ENCODE assay signal across 18 cellular contexts in genomic region chr7:70659263-70659662, GRCh38.
DNase-seq lines count a peak whose midpoint lies in the region; ATAC-seq and TF ChIP-seq lines count a peak whose summit lies in the region.
"Had no signal": no experiment of that assay in that cellular context is flagged by ENCODE, and none has a peak within 500 bp of the region (broad histone marks: within the 10 kb centered on the region; RNA-seq: fewer than 3 reads in every experiment).

No MANE protein-coding gene starts in this region.

- H3K9me3 Mint-ChIP-seq in activated CD8-positive, alpha-beta memory T cell treated with anti-CD3 and anti-CD28 coated beads, Interleukin-2, amount 10 ng/mL, durations not matched to agents 7 days and 5 days (ENCODE audit: low read depth), result no peaks in the 10 kb centered on the region
- H3K9me3 Mint-ChIP-seq in activated CD4-positive, alpha-beta memory T cell treated with anti-CD3 and anti-CD28 coated beads, Interleukin-2, amount 10 ng/mL, durations not matched to agents 7 days and 5 days, result no peaks in the 10 kb centered on the region
- H3K9me3 Mint-ChIP-seq in immature natural killer cell, result no peaks in the 10 kb centered on the region
- no peaks in the 10 kb centered on the region for H3K9me3 Mint-ChIP-seq in stimulated activated naive CD8-positive, alpha-beta T cell treated with anti-CD3 and anti-CD28 coated beads, Interleukin-15, Interleukin-2, amounts not matched to agents 100 ng/mL and 50 ng/mL, for 24 hours

- TF ChIP-seq CTCF in testis (IDR thresholded peaks at IDR 0.05), result no peak

- H3K4me3 Mint-ChIP-seq in activated CD8-positive, alpha-beta memory T cell treated with anti-CD3 and anti-CD28 coated beads, Interleukin-2, amount 10 ng/mL, durations not matched to agents 7 days and 5 days, result no peak overlapping the region
- H3K4me3 Mint-ChIP-seq in activated CD4-positive, alpha-beta memory T cell treated with anti-CD3 and anti-CD28 coated beads, Interleukin-2, amount 10 ng/mL, durations not matched to agents 7 days and 5 days, result no peak overlapping the region
- peak overlapping the region; percentile 34 to 62 (median 51) for H3K4me3 Mint-ChIP-seq in immature natural killer cell
- no peak overlapping the region for H3K4me3 Mint-ChIP-seq in stimulated activated naive CD8-positive, alpha-beta T cell treated with anti-CD3 and anti-CD28 coated beads, Interleukin-15, Interleukin-2, amounts not matched to agents 100 ng/mL and 50 ng/mL, for 24 hours
- H3K4me3 Mint-ChIP-seq: CD14-positive monocyte had no signal

- H3K4me1 ChIP-seq in testis, result no peaks in the 10 kb centered on the region
- H3K4me1 ChIP-seq: A549 had no signal

- no peak overlapping the region for H3K27ac ChIP-seq in testis
- H3K27ac ChIP-seq: A549 had no signal

- peak overlapping the region; percentile 87 for H3K27ac Mint-ChIP-seq in activated CD8-positive, alpha-beta memory T cell treated with anti-CD3 and anti-CD28 coated beads, Interleukin-2, amount 10 ng/mL, durations not matched to agents 7 days and 5 days
- peak overlapping the region; percentile 9 for H3K27ac Mint-ChIP-seq in activated CD4-positive, alpha-beta memory T cell treated with anti-CD3 and anti-CD28 coated beads, Interleukin-2, amount 10 ng/mL, durations not matched to agents 7 days and 5 days
- peak overlapping the region; percentile 90 to 99 (median 95) for H3K27ac Mint-ChIP-seq in immature natural killer cell
- H3K27ac Mint-ChIP-seq in stimulated activated naive CD8-positive, alpha-beta T cell treated with anti-CD3 and anti-CD28 coated beads, Interleukin-15, Interleukin-2, amounts not matched to agents 100 ng/mL and 50 ng/mL, for 24 hours, result peak overlapping the region; percentile 56
- H3K27ac Mint-ChIP-seq: CD14-positive monocyte had no signal

- peaks cover 2% of the 10 kb centered on the region for H3K36me3 Mint-ChIP-seq in activated CD8-positive, alpha-beta memory T cell treated with anti-CD3 and anti-CD28 coated beads, Interleukin-2, amount 10 ng/mL, durations not matched to agents 7 days and 5 days
- no peaks in the 10 kb centered on the region for H3K36me3 Mint-ChIP-seq in activated CD4-positive, alpha-beta memory T cell treated with anti-CD3 and anti-CD28 coated beads, Interleukin-2, amount 10 ng/mL, durations not matched to agents 7 days and 5 days (ENCODE audit: low read depth)
- no peaks in the 10 kb centered on the region for H3K36me3 Mint-ChIP-seq in immature natural killer cell
- H3K36me3 Mint-ChIP-seq in stimulated activated naive CD8-positive, alpha-beta T cell treated with anti-CD3 and anti-CD28 coated beads, Interleukin-15, Interleukin-2, amounts not matched to agents 100 ng/mL and 50 ng/mL, for 24 hours (ENCODE audit: low read depth), result no peaks in the 10 kb centered on the region
- H3K36me3 Mint-ChIP-seq: CD14-positive monocyte had no signal

- ATAC-seq in activated CD8-positive, alpha-beta memory T cell treated with anti-CD3 and anti-CD28 coated beads, Interleukin-2, amount 10 ng/mL, durations not matched to agents 7 days and 5 days, result no peak
- ATAC-seq in GM18517 (IDR thresholded peaks at IDR 0.05; ENCODE audit: unreplicated experiment), result no peak
- ATAC-seq: A549, PC-3 had no signal

- CTCF ChIA-PET in activated CD8-positive, alpha-beta memory T cell treated with anti-CD3 and anti-CD28 coated beads, Interleukin-2, amount 10 ng/mL, durations not matched to agents 7 days and 5 days (lab: Charles Lee), result interaction anchor here (5.4 kb wide), 1 partner anchor 11 kb away, joined by 25 read pairs; no protein-coding TSS in a partner anchor
- CTCF ChIA-PET in activated CD4-positive, alpha-beta memory T cell treated with anti-CD3 and anti-CD28 coated beads, Interleukin-2, amount 10 ng/mL, durations not matched to agents 7 days and 5 days (lab: Charles Lee), result interaction anchor here (0.9 to 1.4 kb wide), 3 partner anchors 9 to 120 kb away, joined by 3 to 7 read pairs (median 3); no protein-coding TSS in a partner anchor

- no peaks in the 10 kb centered on the region for H3K27me3 Mint-ChIP-seq in activated CD8-positive, alpha-beta memory T cell treated with anti-CD3 and anti-CD28 coated beads, Interleukin-2, amount 10 ng/mL, durations not matched to agents 7 days and 5 days
- no peaks in the 10 kb centered on the region for H3K27me3 Mint-ChIP-seq in activated CD4-positive, alpha-beta memory T cell treated with anti-CD3 and anti-CD28 coated beads, Interleukin-2, amount 10 ng/mL, durations not matched to agents 7 days and 5 days
- H3K27me3 Mint-ChIP-seq in immature natural killer cell (ENCODE audit: low read depth in 3 of 3), result peaks cover 0 to 13% (median 3%) of the 10 kb centered on the region in 3 donors
- H3K27me3 Mint-ChIP-seq in stimulated activated naive CD8-positive, alpha-beta T cell treated with anti-CD3 and anti-CD28 coated beads, Interleukin-15, Interleukin-2, amounts not matched to agents 100 ng/mL and 50 ng/mL, for 24 hours, result no peaks in the 10 kb centered on the region

- no peaks in the 10 kb centered on the region for H3K36me3 ChIP-seq in testis (ENCODE audit: low read depth, missing control alignments)

- intact Hi-C loops in testis (cut with DNase I; ENCODE audit: low total_unique reads), result no loop called here

- H3K4me3 ChIP-seq in testis, result no peak overlapping the region
- H3K4me3 ChIP-seq: A549 had no signal

- no peaks in the 10 kb centered on the region for H3K9me3 ChIP-seq in testis
- H3K9me3 ChIP-seq: A549 had no signal

- H3K27me3 ChIP-seq in testis, result no peaks in the 10 kb centered on the region

- 98 to 99% methylated on average over 6 to 8 of the region's 8 CpGs for WGBS in testis, 2 donors

- no peak for TF ChIP-seq POLR2A in testis (IDR thresholded peaks at IDR 0.05)

- H3K4me1 Mint-ChIP-seq in activated CD8-positive, alpha-beta memory T cell treated with anti-CD3 and anti-CD28 coated beads, Interleukin-2, amount 10 ng/mL, durations not matched to agents 7 days and 5 days, result peaks cover 26% of the 10 kb centered on the region
- H3K4me1 Mint-ChIP-seq in activated CD4-positive, alpha-beta memory T cell treated with anti-CD3 and anti-CD28 coated beads, Interleukin-2, amount 10 ng/mL, durations not matched to agents 7 days and 5 days, result peaks cover 19% of the 10 kb centered on the region
- H3K4me1 Mint-ChIP-seq in immature natural killer cell, result peaks cover 58 to 65% of the 10 kb centered on the region in 2 donors
- H3K4me1 Mint-ChIP-seq in stimulated activated naive CD8-positive, alpha-beta T cell treated with anti-CD3 and anti-CD28 coated beads, Interleukin-15, Interleukin-2, amounts not matched to agents 100 ng/mL and 50 ng/mL, for 24 hours (ENCODE audit: low read depth), result peaks cover 25% of the 10 kb centered on the region
- H3K4me1 Mint-ChIP-seq: CD14-positive monocyte had no signal

- peak; percentile 46 for DNase-seq in activated CD8-positive, alpha-beta memory T cell treated with anti-CD3 and anti-CD28 coated beads, Interleukin-2, amount 10 ng/mL, durations not matched to agents 7 days and 5 days
- DNase-seq in activated CD8-positive, alpha-beta memory T cell treated with anti-CD3 and anti-CD28 coated beads for 24 hours, result no peak
- DNase-seq in activated CD4-positive, alpha-beta memory T cell treated with anti-CD3 and anti-CD28 coated beads, Interleukin-2, amount 10 ng/mL, durations not matched to agents 7 days and 5 days, result peak; percentile 24
- peak; percentile 35 to 51 (median 38) for DNase-seq in immature natural killer cell
- DNase-seq in testis, result no peak
- DNase-seq in effector CD8-positive, alpha-beta T cell (lab: John Stamatoyannopoulos, UW), result no peak
- DNase-seq: DMS79, KBM-7, NCI-H1092, NCI-H1694, NCI-H2107, NCI-H446 treated with DMSO at 0.1 percent for 48 hours, NCI-H748 treated with DMSO at 0.1 percent for 48 hours, PC-3 had no signal

- POLR2A ChIA-PET in activated CD4-positive, alpha-beta memory T cell treated with anti-CD3 and anti-CD28 coated beads, Interleukin-2, amount 10 ng/mL, durations not matched to agents 7 days and 5 days (lab: Charles Lee), result interaction anchor here (0.7 to 2.3 kb wide), 2 partner anchors 11 to 35 kb away, joined by 4 to 9 read pairs; no protein-coding TSS in a partner anchor

Comparison
In these comparisons a context has a peak if more than half of its experiments do, and no peak if none do; other contexts are left out.
1. DNase-seq: peak in activated CD8-positive, alpha-beta memory T cell treated with anti-CD3 and anti-CD28 coated beads, Interleukin-2, amount 10 ng/mL, durations not matched to agents 7 days and 5 days (single experiment), activated CD4-positive, alpha-beta memory T cell treated with anti-CD3 and anti-CD28 coated beads, Interleukin-2, amount 10 ng/mL, durations not matched to agents 7 days and 5 days (single experiment) and immature natural killer cell (3 of 3); none in activated CD8-positive, alpha-beta memory T cell treated with anti-CD3 and anti-CD28 coated beads for 24 hours (single experiment), testis (single experiment) and effector CD8-positive, alpha-beta T cell (single experiment).
2. H3K27ac Mint-ChIP-seq: peak in every context shown above with its lines; median percentile 95 in immature natural killer cell; 87 in activated CD8-positive, alpha-beta memory T cell treated with anti-CD3 and anti-CD28 coated beads, Interleukin-2, amount 10 ng/mL, durations not matched to agents 7 days and 5 days; 56 in stimulated activated naive CD8-positive, alpha-beta T cell treated with anti-CD3 and anti-CD28 coated beads, Interleukin-15, Interleukin-2, amounts not matched to agents 100 ng/mL and 50 ng/mL, for 24 hours; 9 in activated CD4-positive, alpha-beta memory T cell treated with anti-CD3 and anti-CD28 coated beads, Interleukin-2, amount 10 ng/mL, durations not matched to agents 7 days and 5 days.
3. H3K4me3 Mint-ChIP-seq: peak in immature natural killer cell (5 of 5); none in activated CD8-positive, alpha-beta memory T cell treated with anti-CD3 and anti-CD28 coated beads, Interleukin-2, amount 10 ng/mL, durations not matched to agents 7 days and 5 days (single experiment), activated CD4-positive, alpha-beta memory T cell treated with anti-CD3 and anti-CD28 coated beads, Interleukin-2, amount 10 ng/mL, durations not matched to agents 7 days and 5 days (single experiment) and stimulated activated naive CD8-positive, alpha-beta T cell treated with anti-CD3 and anti-CD28 coated beads, Interleukin-15, Interleukin-2, amounts not matched to agents 100 ng/mL and 50 ng/mL, for 24 hours (single experiment).